ENCODE assay signal across 13 cellular contexts in the genomic region with DNA sequence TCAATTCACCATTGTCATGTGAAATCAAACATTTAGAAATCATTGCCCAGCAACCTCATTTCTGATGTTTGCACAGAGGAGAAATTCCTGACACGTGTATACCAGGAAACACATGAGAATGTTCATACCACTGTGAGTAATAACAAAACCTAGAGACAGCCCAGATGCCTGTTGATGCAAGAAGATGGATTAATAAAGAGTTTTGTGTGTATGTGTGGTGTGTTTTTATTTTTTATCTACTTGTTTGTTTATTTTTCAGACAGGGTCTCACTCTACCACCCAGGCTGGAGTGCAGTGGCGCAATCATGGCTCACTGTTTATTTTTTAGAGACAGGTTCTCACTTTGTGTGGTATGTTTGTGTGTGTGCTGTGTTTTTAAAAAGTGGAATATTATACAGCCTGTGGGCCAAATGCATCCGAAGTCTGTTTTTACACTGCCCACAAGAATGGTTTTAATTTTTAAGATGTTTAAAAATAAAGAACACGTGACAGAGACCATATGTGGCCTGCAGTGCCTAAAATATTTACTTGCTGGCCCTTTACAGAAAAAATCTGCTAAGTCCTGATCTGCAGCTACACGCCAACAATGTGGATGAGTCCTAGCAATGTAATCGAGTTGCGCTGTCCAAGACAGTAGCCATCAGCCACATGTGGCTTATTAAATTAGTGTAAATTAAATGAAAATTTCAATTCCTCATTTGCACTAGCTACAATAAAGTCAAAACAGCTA. TPM values are rescaled to one million over a fixed set of nuclear protein-coding genes. Genes with fewer than 3 reads are reported as not detected.
DNase-seq lines count a peak whose midpoint lies in the region; ATAC-seq and TF ChIP-seq lines count a peak whose summit lies in the region.
"Had no signal": no experiment of that assay in that cellular context is flagged by ENCODE, and none has a peak within 500 bp of the region (broad histone marks: within the 10 kb centered on the region; RNA-seq: fewer than 3 reads in every experiment).

No MANE protein-coding gene starts in this region.

- POLR2A ChIA-PET in activated CD4-positive, alpha-beta memory T cell treated with anti-CD3 and anti-CD28 coated beads for 36 hours (lab: Charles Lee), result interaction anchor here (0.7 kb wide), 1 partner anchor 106 kb away, joined by 3 read pairs; no protein-coding TSS in a partner anchor
- POLR2A ChIA-PET in activated CD4-positive, alpha-beta memory T cell treated with anti-CD3 and anti-CD28 coated beads, Interleukin-2, amount 10 ng/mL, durations not matched to agents 7 days and 5 days (lab: Charles Lee), result interaction anchor here (1.2 kb wide), 1 partner anchor 10 kb away, joined by 3 read pairs; no protein-coding TSS in a partner anchor
- POLR2A ChIA-PET in PC-3 (lab: Charles Lee; ENCODE audit: unreplicated experiment), result no interaction called here

- H3K4me2 ChIP-seq in PC-3 (ENCODE audit: low read length), result no peak overlapping the region

- H3K9me2 ChIP-seq in PC-3 (replicated peaks; ENCODE audit: low read length), result no peaks in the 10 kb centered on the region

- TF ChIP-seq CTCF in PC-3 (conservative IDR thresholded peaks at IDR 0.05; ENCODE audit: low read depth, low read length), result no peak
- TF ChIP-seq CTCF in endodermal cell (conservative IDR thresholded peaks at IDR 0.05), result no peak
- TF ChIP-seq CTCF in vagina (IDR thresholded peaks at IDR 0.05), result no peak

- intact Hi-C loops in activated CD4-positive, alpha-beta memory T cell treated with anti-CD3 and anti-CD28 coated beads for 36 hours (cut with micrococcal nuclease), result loop anchor here (1.0 to 10.0 kb wide), 4 partner anchors 67 to 619 kb away; no protein-coding TSS in a partner anchor
- intact Hi-C loops in PC-3 (cut with micrococcal nuclease), result loop anchor here (1.0 to 2.0 kb wide), 3 partner anchors 57 to 221 kb away; no protein-coding TSS in a partner anchor
- intact Hi-C loops in vagina (cut with DNase I), result loop anchor here (10.0 kb wide), 1 partner anchor 69 kb away; no protein-coding TSS in a partner anchor

- no peak for DNase-seq in activated CD4-positive, alpha-beta memory T cell treated with anti-CD3 and anti-CD28 coated beads for 36 hours
- no peak for DNase-seq in activated CD4-positive, alpha-beta memory T cell treated with anti-CD3 and anti-CD28 coated beads, Interleukin-2, amount 10 ng/mL, durations not matched to agents 7 days and 5 days
- DNase-seq in PC-3 (peak; percentile 51), endodermal cell (no peak), lung microvascular endothelial cell (ENCODE audit: low read depth in 2 of 2) (peak; percentile 71 to 81), NCI-H146 treated with DMSO at 0.1 percent for 48 hours (lab: John Stamatoyannopoulos, UW; ENCODE audit: unreplicated experiment) (no peak), vagina (ENCODE audit: extremely low spot score in 2 of 2) (no peak)
- DNase-seq: activated CD4-positive, alpha-beta T cell treated with anti-CD3 and anti-CD28 coated beads, Interleukin-2, amount 50 U/mL, for 4 hours; activated naive CD4-positive, alpha-beta T cell; spleen had no signal

- H3K4me3 ChIP-seq in PC-3 (ENCODE audit: low read length), result no peak overlapping the region
- no peak overlapping the region for H3K4me3 ChIP-seq in endodermal cell (ENCODE audit: low read length)
- no peak overlapping the region for H3K4me3 ChIP-seq in vagina
- H3K4me3 ChIP-seq: spleen had no signal

- no peak for TF ChIP-seq POLR2A in vagina (IDR thresholded peaks at IDR 0.05)

- H3K4me3 Mint-ChIP-seq in activated CD4-positive, alpha-beta memory T cell treated with anti-CD3 and anti-CD28 coated beads for 36 hours, result no peak overlapping the region
- H3K4me3 Mint-ChIP-seq in activated CD4-positive, alpha-beta memory T cell treated with anti-CD3 and anti-CD28 coated beads, Interleukin-2, amount 10 ng/mL, durations not matched to agents 7 days and 5 days, result no peak overlapping the region
- H3K4me3 Mint-ChIP-seq in endodermal cell, result no peak overlapping the region

- H3K79me2 ChIP-seq in PC-3 (ENCODE audit: low read length), result peaks cover 9% of the 10 kb centered on the region; the same call in 1 of the 2 replicates
- H3K79me2 ChIP-seq: parathyroid adenoma had no signal

- ATAC-seq in PC-3 (peak; percentile 43), GM21717 (IDR thresholded peaks at IDR 0.05; ENCODE audit: unreplicated experiment) (no peak)

- no peaks in the 10 kb centered on the region for H3F3A ChIP-seq in PC-3 (ENCODE audit: low read length, unreplicated experiment)

- H3K27ac ChIP-seq in PC-3 (ENCODE audit: low read length), result peak overlapping the region; percentile 77
- H3K27ac ChIP-seq in endodermal cell (ENCODE audit: low read depth, low read length), result no peak overlapping the region
- no peak overlapping the region for H3K27ac ChIP-seq in vagina
- H3K27ac ChIP-seq: spleen had no signal

- no peaks in the 10 kb centered on the region for H3K27me3 Mint-ChIP-seq in activated CD4-positive, alpha-beta memory T cell treated with anti-CD3 and anti-CD28 coated beads for 36 hours
- no peaks in the 10 kb centered on the region for H3K27me3 Mint-ChIP-seq in activated CD4-positive, alpha-beta memory T cell treated with anti-CD3 and anti-CD28 coated beads, Interleukin-2, amount 10 ng/mL, durations not matched to agents 7 days and 5 days
- H3K27me3 Mint-ChIP-seq in endodermal cell (ENCODE audit: insufficient read depth), result no peaks in the 10 kb centered on the region

- CTCF ChIA-PET in activated CD4-positive, alpha-beta memory T cell treated with anti-CD3 and anti-CD28 coated beads for 36 hours (lab: Charles Lee), result interaction anchor here (0.6 to 3.7 kb wide), 7 partner anchors 13 to 222 kb away, joined by 3 to 27 read pairs (median 9); no protein-coding TSS in a partner anchor
- CTCF ChIA-PET in activated CD4-positive, alpha-beta memory T cell treated with anti-CD3 and anti-CD28 coated beads, Interleukin-2, amount 10 ng/mL, durations not matched to agents 7 days and 5 days (lab: Charles Lee), result interaction anchor here (0.7 to 2.5 kb wide), 7 partner anchors 13 to 418 kb away, joined by 3 to 16 read pairs (median 4); no protein-coding TSS in a partner anchor
- CTCF ChIA-PET in PC-3 (lab: Charles Lee), result interaction anchor here (1.0 kb wide), 1 partner anchor 58 kb away, joined by 5 read pairs; no protein-coding TSS in a partner anchor

- no peaks in the 10 kb centered on the region for H4K20me1 ChIP-seq in PC-3 (ENCODE audit: low read length)

- WGBS in endodermal cell (ENCODE audit: insufficient coverage in 1 of 2, insufficient read length in 1 of 2), 2 experiments, result 96 to 100% methylated on average over 1 to 7 of the region's 7 CpGs

- H3K9me3 ChIP-seq in PC-3 (ENCODE audit: low read length), result no peaks in the 10 kb centered on the region
- H3K9me3 ChIP-seq in endodermal cell (ENCODE audit: control insufficient read depth, low read length), result no peaks in the 10 kb centered on the region
- H3K9me3 ChIP-seq in vagina, result no peaks in the 10 kb centered on the region
- H3K9me3 ChIP-seq: Caco-2, spleen had no signal

- H3K4me1 ChIP-seq in PC-3 (ENCODE audit: insufficient read depth, low read length) (peaks cover 40% of the 10 kb centered on the region), endodermal cell (ENCODE audit: control insufficient read depth, insufficient read depth, low read length) (no peaks in the 10 kb centered on the region), vagina (no peaks in the 10 kb centered on the region)
- H3K4me1 ChIP-seq: Caco-2, parathyroid adenoma, spleen had no signal

- no peak overlapping the region for H2AFZ ChIP-seq in PC-3 (ENCODE audit: low read length)
- H2AFZ ChIP-seq: parathyroid adenoma had no signal

- H3K4me1 Mint-ChIP-seq in activated CD4-positive, alpha-beta memory T cell treated with anti-CD3 and anti-CD28 coated beads for 36 hours (ENCODE audit: low read depth), result peaks cover 22% of the 10 kb centered on the region
- H3K4me1 Mint-ChIP-seq in activated CD4-positive, alpha-beta memory T cell treated with anti-CD3 and anti-CD28 coated beads, Interleukin-2, amount 10 ng/mL, durations not matched to agents 7 days and 5 days, result peaks cover 27% of the 10 kb centered on the region
- H3K4me1 Mint-ChIP-seq in endodermal cell, result peaks cover 6% of the 10 kb centered on the region

- H3K36me3 Mint-ChIP-seq in activated CD4-positive, alpha-beta memory T cell treated with anti-CD3 and anti-CD28 coated beads for 36 hours, result peaks cover 11% of the 10 kb centered on the region
- peaks cover 20% of the 10 kb centered on the region for H3K36me3 Mint-ChIP-seq in activated CD4-positive, alpha-beta memory T cell treated with anti-CD3 and anti-CD28 coated beads, Interleukin-2, amount 10 ng/mL, durations not matched to agents 7 days and 5 days (ENCODE audit: low read depth)
- H3K36me3 Mint-ChIP-seq in endodermal cell (ENCODE audit: low read depth), result peaks cover 47% of the 10 kb centered on the region

- H3K27ac Mint-ChIP-seq in activated CD4-positive, alpha-beta memory T cell treated with anti-CD3 and anti-CD28 coated beads for 36 hours, result peak overlapping the region; percentile 42
- H3K27ac Mint-ChIP-seq in activated CD4-positive, alpha-beta memory T cell treated with anti-CD3 and anti-CD28 coated beads, Interleukin-2, amount 10 ng/mL, durations not matched to agents 7 days and 5 days, result no peak overlapping the region
- peak overlapping the region; percentile 78 for H3K27ac Mint-ChIP-seq in endodermal cell

- no peaks in the 10 kb centered on the region for H3K9me3 Mint-ChIP-seq in activated CD4-positive, alpha-beta memory T cell treated with anti-CD3 and anti-CD28 coated beads for 36 hours
- no peaks in the 10 kb centered on the region for H3K9me3 Mint-ChIP-seq in activated CD4-positive, alpha-beta memory T cell treated with anti-CD3 and anti-CD28 coated beads, Interleukin-2, amount 10 ng/mL, durations not matched to agents 7 days and 5 days
- no peaks in the 10 kb centered on the region for H3K9me3 Mint-ChIP-seq in endodermal cell

- H3K9ac ChIP-seq in PC-3 (ENCODE audit: low read length), result peak overlapping the region; percentile 21
- H3K9ac ChIP-seq in endodermal cell (ENCODE audit: extremely low read depth, low read length, poor library complexity, severe bottlenecking), result no peak overlapping the region
- H3K9ac ChIP-seq: parathyroid adenoma had no signal

- H3K27me3 ChIP-seq in PC-3 (ENCODE audit: low read length) (no peaks in the 10 kb centered on the region), endodermal cell (ENCODE audit: control insufficient read depth, insufficient read depth, low read length, poor library complexity, severe bottlenecking) (no peaks in the 10 kb centered on the region), vagina (no peaks in the 10 kb centered on the region)
- H3K27me3 ChIP-seq: spleen had no signal

- H3K36me3 ChIP-seq in PC-3 (ENCODE audit: low read depth, low read length) (peaks cover 25% of the 10 kb centered on the region; the same call in 1 of the 2 replicates), endodermal cell (ENCODE audit: control insufficient read depth, insufficient read depth, low read length) (peaks cover 30% of the 10 kb centered on the region), vagina (peaks cover 0 to 9% of the 10 kb centered on the region in 2 donors)

- BruUV-seq in PC-3 (replicated peaks; lab: Mats Ljungman, UMichigan), result no TSS peak

RNA-seq across cellular contexts. Expression of a gene that starts 39.2 kb away (rescaled TPM):
- 10 to 100 TPM; 14.2 to 15.1 TPM for total RNA-seq in activated CD4-positive, alpha-beta memory T cell treated with anti-CD3 and anti-CD28 coated beads for 36 hours
- total RNA-seq in activated CD4-positive, alpha-beta memory T cell treated with anti-CD3 and anti-CD28 coated beads, Interleukin-2, amount 10 ng/mL, durations not matched to agents 7 days and 5 days, result 1 to 10 TPM; 9.4 to 9.8 TPM
- total RNA-seq in PC-3 (2014; rRNA removed) (17.1 and 18.9 TPM in 2 replicates), endodermal cell (10 to 100 TPM; 13.8 to 31.0 TPM), lung microvascular endothelial cell (3.9 and 4.6 TPM in 2 replicates), vagina (15.2 TPM)
- polyA plus RNA-seq in endodermal cell (2013, experiment 1 of 2), result 13.4 TPM
- polyA plus RNA-seq in endodermal cell (2013, experiment 2 of 2), result 11.2 TPM

RNA-seq across cellular contexts. Expression of a gene that starts 44.7 kb away (rescaled TPM):
- 100 to 1,000 TPM; 213 to 216 TPM for total RNA-seq in activated CD4-positive, alpha-beta memory T cell treated with anti-CD3 and anti-CD28 coated beads for 36 hours
- 100 to 1,000 TPM; 137 to 140 TPM for total RNA-seq in activated CD4-positive, alpha-beta memory T cell treated with anti-CD3 and anti-CD28 coated beads, Interleukin-2, amount 10 ng/mL, durations not matched to agents 7 days and 5 days
- total RNA-seq in PC-3 (2014; rRNA removed), result 153 and 155 TPM in 2 replicates
- 100 to 1,000 TPM; 135 to 239 TPM for total RNA-seq in endodermal cell
- polyA plus RNA-seq in endodermal cell (2013, experiment 1 of 2), result 124 TPM
- polyA plus RNA-seq in endodermal cell (2013, experiment 2 of 2), result 120 TPM
- 81.5 and 120 TPM in 2 replicates for total RNA-seq in lung microvascular endothelial cell
- total RNA-seq in vagina, result 57.9 TPM

Comparison
In these comparisons a context has a peak if more than half of its experiments do, and no peak if none do; other contexts are left out.
1. DNase-seq: peak in PC-3 (single experiment) and lung microvascular endothelial cell (2 of 2); none in activated CD4-positive, alpha-beta memory T cell treated with anti-CD3 and anti-CD28 coated beads for 36 hours (single experiment), activated CD4-positive, alpha-beta memory T cell treated with anti-CD3 and anti-CD28 coated beads, Interleukin-2, amount 10 ng/mL, durations not matched to agents 7 days and 5 days (single experiment), endodermal cell (single experiment), NCI-H146 treated with DMSO at 0.1 percent for 48 hours (single experiment) and vagina (0 of 2).